Comparison of ENCODE assay signal across 8 cellular contexts in genomic region chr7:37832194-37832593, GRCh38. TPM values are rescaled to one million over a fixed set of nuclear protein-coding genes. Genes with fewer than 3 reads are reported as not detected.
DNase-seq lines count a peak whose midpoint lies in the region; ATAC-seq and TF ChIP-seq lines count a peak whose summit lies in the region.

No MANE protein-coding gene starts in this region.

- H3K36me3 ChIP-seq in MG63 (no peaks in the 10 kb centered on the region), lung (ENCODE audit: control insufficient read depth in 2 of 2, insufficient read depth in 2 of 2, low read length in 2 of 2) (no peaks in the 10 kb centered on the region), Caco-2 (ENCODE audit: control insufficient read depth, insufficient read depth, low read length) (no peaks in the 10 kb centered on the region)

- H3K4me3 ChIP-seq in MG63 (no peak overlapping the region), lung (no peak overlapping the region), Caco-2 (ENCODE audit: low read depth, low read length) (no peak overlapping the region)

- 8 to 15% methylated on average over 4 of the region's 4 CpGs for whole genome bisulfite sequencing in lung, 2 donors

- H3K9me3 ChIP-seq in MG63 (no peaks in the 10 kb centered on the region), lung (ENCODE audit: control insufficient read depth in 2 of 2, insufficient read depth in 1 of 2, low read length in 1 of 2) (no peaks in the 10 kb centered on the region), Caco-2 (no peaks in the 10 kb centered on the region)

- peak; percentile 67 for TF ChIP-seq CTCF in GM10266 (IDR thresholded peaks at IDR 0.05; ENCODE audit: control insufficient read depth, insufficient read depth, low read depth, missing control alignments)
- TF ChIP-seq CTCF in lung (IDR thresholded peaks at IDR 0.05; ENCODE audit: control extremely low read depth, extremely low read depth) = peak; percentile 18
- no peak for TF ChIP-seq CTCF in Caco-2 (IDR thresholded peaks at IDR 0.05; ENCODE audit: insufficient read depth in 1 of 2, low read depth in 1 of 2, low read length in 1 of 2, severe bottlenecking in 1 of 2, unreplicated experiment in 1 of 2)

- H3K27ac ChIP-seq in lung (ENCODE audit: low read depth in 1 of 2, low read length in 1 of 2) = no peak overlapping the region

- H3K36me3 Mint-ChIP-seq in Caco-2 (ENCODE audit: insufficient read depth, unreplicated experiment) = no peaks in the 10 kb centered on the region

- intact Hi-C loops in Caco-2 (cut with micrococcal nuclease; ENCODE audit: unreplicated experiment) = loop anchor here (2.0 to 5.0 kb wide), 2 partner anchors 595 to 623 kb away; no protein-coding TSS in a partner anchor

- DNase-seq in GM10266 (ENCODE audit: extremely low spot score) = peak; percentile 35
- DNase-seq in MG63 = peak; percentile 31
- DNase-seq in anterior cingulate cortex (lab: John Stamatoyannopoulos, UW) = peak in 55 of 58 donors; percentile 5 to 83 (median 55)
- peak; percentile 77 for DNase-seq in lung (ENCODE audit: low spot score)
- no peak for DNase-seq in Caco-2
- no peak for DNase-seq in DMS114 treated with DMSO at 0.1 percent for 48 hours (lab: John Stamatoyannopoulos, UW; ENCODE audit: unreplicated experiment)
- DNase-seq in HEK293T (ENCODE audit: extremely low spot score) = no peak

- H3K4me3 Mint-ChIP-seq in Caco-2 (ENCODE audit: unreplicated experiment) = no peak overlapping the region

- H3K27me3 ChIP-seq in MG63 = peaks cover 2% of the 10 kb centered on the region; the same call in 1 of the 2 replicates
- H3K27me3 ChIP-seq in lung (ENCODE audit: control insufficient read depth, insufficient read depth) = no peaks in the 10 kb centered on the region
- H3K27me3 ChIP-seq in Caco-2 (replicated peaks; ENCODE audit: control insufficient read depth, insufficient read depth, low read length) = no peaks in the 10 kb centered on the region

- no peak overlapping the region for H3K27ac Mint-ChIP-seq in Caco-2 (ENCODE audit: unreplicated experiment)

- peaks cover 0 to 2% of the 10 kb centered on the region in 2 donors for H3K4me1 ChIP-seq in lung (ENCODE audit: control insufficient read depth in 2 of 2, insufficient read depth in 2 of 2, low read length in 2 of 2)
- no peaks in the 10 kb centered on the region for H3K4me1 ChIP-seq in Caco-2

- H3K27me3 Mint-ChIP-seq in Caco-2 (ENCODE audit: insufficient read depth, unreplicated experiment) = peaks cover 3% of the 10 kb centered on the region

- CTCF ChIA-PET in Caco-2 (lab: Charles Lee) (no interaction called here), HEK293T (lab: Yijun Ruan, JAX) (no interaction called here)

- peak; percentile 69 for ATAC-seq in GM21529 (IDR thresholded peaks at IDR 0.05; ENCODE audit: unreplicated experiment)
- no peak for ATAC-seq in lung (ENCODE audit: insufficient read depth, low FRiP score)

- H3K4me1 Mint-ChIP-seq in Caco-2 (ENCODE audit: low read depth, unreplicated experiment) = no peaks in the 10 kb centered on the region

- POLR2A ChIA-PET in Caco-2 (lab: Charles Lee) (no interaction called here), HEK293T (lab: Yijun Ruan, JAX) (interaction anchor here (0.8 kb wide), 1 partner anchor 14 kb away, joined by 3 read pairs; no protein-coding TSS in a partner anchor)

- BruUV-seq in Caco-2 (replicated peaks; lab: Mats Ljungman, UMichigan) = no TSS peak

- H3K9me3 Mint-ChIP-seq in Caco-2 (ENCODE audit: unreplicated experiment) = no peaks in the 10 kb centered on the region

TF ChIP-seq in HEK293T, 16 proteins besides CTCF, POLR2A, EP300 and RAD21:
- TF ChIP-seq, protein P1, sequence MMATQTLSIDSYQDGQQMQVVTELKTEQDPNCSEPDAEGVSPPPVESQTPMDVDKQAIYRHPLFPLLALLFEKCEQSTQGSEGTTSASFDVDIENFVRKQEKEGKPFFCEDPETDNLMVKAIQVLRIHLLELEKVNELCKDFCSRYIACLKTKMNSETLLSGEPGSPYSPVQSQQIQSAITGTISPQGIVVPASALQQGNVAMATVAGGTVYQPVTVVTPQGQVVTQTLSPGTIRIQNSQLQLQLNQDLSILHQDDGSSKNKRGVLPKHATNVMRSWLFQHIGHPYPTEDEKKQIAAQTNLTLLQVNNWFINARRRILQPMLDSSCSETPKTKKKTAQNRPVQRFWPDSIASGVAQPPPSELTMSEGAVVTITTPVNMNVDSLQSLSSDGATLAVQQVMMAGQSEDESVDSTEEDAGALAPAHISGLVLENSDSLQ (IDR thresholded peaks at IDR 0.05) = no peak
- TF ChIP-seq ZNF384 (IDR thresholded peaks at IDR 0.05) = no peak
- TF ChIP-seq HDGF (IDR thresholded peaks at IDR 0.05; ENCODE audit: borderline replicate concordance) = no peak
- TF ChIP-seq TARDBP (IDR thresholded peaks at IDR 0.05) = no peak
- no peak for TF ChIP-seq LEF1 (IDR thresholded peaks at IDR 0.05; ENCODE audit: borderline replicate concordance)
- TF ChIP-seq SUZ12 (IDR thresholded peaks at IDR 0.05) = no peak
- no peak for TF ChIP-seq CTBP1 (IDR thresholded peaks at IDR 0.05; ENCODE audit: borderline replicate concordance)
- TF ChIP-seq FOXA1 (IDR thresholded peaks at IDR 0.05) = no peak

RNA-seq across cellular contexts. Expression of gene NME8, which starts 16.2 kb away (rescaled TPM):
- total RNA-seq in MG63 (2014; rRNA removed; shearing (Covaris generic); ENCODE audit: low replicate concordance) = not detected in 2 replicates
- total RNA-seq in lung = under 1 TPM; 0.28 to 0.77 TPM
- polyA plus RNA-seq in lung = 1 to 10 TPM in 1 of 2 donors, under 1 TPM in 1; 0.65 to 1.8 TPM
- total RNA-seq in Caco-2 (2022) = not detected in 2 replicates

Comparison
In these comparisons a context has a peak if more than half of its experiments do, and no peak if none do; other contexts are left out.
1. DNase-seq: peak in GM10266 (single experiment), MG63 (single experiment), anterior cingulate cortex (55 of 58) and lung (single experiment); none in Caco-2 (0 of 2), DMS114 treated with DMSO at 0.1 percent for 48 hours (single experiment) and HEK293T (single experiment).
2. CTCF ChIP-seq: peak in GM10266 (single experiment) and lung (single experiment); none in Caco-2 (0 of 2).